In the genomic region with DNA sequence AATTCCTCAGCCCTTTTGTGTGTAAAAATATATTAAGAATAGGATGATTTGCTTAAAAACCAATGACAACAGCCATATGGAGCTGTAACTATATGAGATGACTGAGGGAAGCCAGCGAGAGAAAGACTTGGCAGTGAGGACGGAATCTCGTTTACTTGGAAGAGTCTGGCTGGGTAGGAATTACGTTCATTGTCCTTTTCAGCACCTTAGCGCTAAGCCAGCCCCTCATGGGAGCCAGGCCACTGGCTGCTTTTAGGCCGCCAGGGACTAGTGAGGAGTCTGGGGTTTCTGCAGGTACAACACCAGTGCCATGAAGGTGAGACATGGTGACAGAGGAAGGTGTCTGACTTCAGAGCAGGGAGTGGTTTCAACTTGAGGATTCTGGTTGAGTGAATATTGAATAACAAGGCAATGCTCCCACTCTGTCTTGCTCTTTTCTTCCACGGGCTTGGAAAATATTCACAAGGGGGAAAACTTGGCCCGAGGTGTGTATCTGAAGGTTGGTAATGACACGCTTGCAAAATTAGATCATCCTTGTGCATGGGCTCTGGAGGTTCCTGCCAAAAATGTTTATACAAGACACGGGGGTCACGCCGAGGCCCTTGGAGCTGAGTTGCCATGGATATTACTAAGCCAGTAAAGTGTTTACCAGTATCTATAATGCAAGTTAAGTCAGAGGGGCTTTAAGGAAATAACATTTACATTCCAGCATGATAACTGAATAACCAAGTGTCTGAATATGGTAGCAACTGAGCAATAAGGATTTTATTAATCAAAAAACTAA, we compare ENCODE assay signal across 13 cellular contexts. TPM values are rescaled to one million over a fixed set of nuclear protein-coding genes. Genes with fewer than 3 reads are reported as not detected.
DNase-seq lines count a peak whose midpoint lies in the region; ATAC-seq and TF ChIP-seq lines count a peak whose summit lies in the region.
"Had no signal": no experiment of that assay in that cellular context is flagged by ENCODE, and none has a peak within 500 bp of the region (broad histone marks: within the 10 kb centered on the region; RNA-seq: fewer than 3 reads in every experiment).

No MANE protein-coding gene starts in this region.

- H3K4me3 ChIP-seq in esophagus (ENCODE audit: low read depth in 1 of 2, low read length in 2 of 2) = no peak overlapping the region
- H3K4me3 ChIP-seq in muscle layer of duodenum (ENCODE audit: low read depth in 1 of 2, low read length in 2 of 2) = no peak overlapping the region
- H3K4me3 ChIP-seq in vagina = no peak overlapping the region

- H3K36me3 Mint-ChIP-seq in effector memory CD8-positive, alpha-beta T cell (ENCODE audit: insufficient read depth) = peaks cover 84% of the 10 kb centered on the region

- H3K9me3 Mint-ChIP-seq in effector memory CD8-positive, alpha-beta T cell = no peaks in the 10 kb centered on the region

- intact Hi-C loops in Right ventricle myocardium inferior (cut with DNase I) = no loop called here
- intact Hi-C loops in cardiac septum (cut with DNase I) = no loop called here
- intact Hi-C loops in vagina (cut with DNase I) = no loop called here

- peak overlapping the region in 1 of 2 donors; percentile 39 for H3K4me3 Mint-ChIP-seq in effector memory CD8-positive, alpha-beta T cell

- H3K27ac Mint-ChIP-seq in effector memory CD8-positive, alpha-beta T cell = no peak overlapping the region

- H3K36me3 ChIP-seq in esophagus (ENCODE audit: control insufficient read depth in 2 of 2, insufficient read depth in 2 of 2, low read length in 1 of 2) (peaks cover 6 to 16% of the 10 kb centered on the region in 2 donors), muscle layer of duodenum (ENCODE audit: control insufficient read depth in 1 of 2, insufficient read depth in 2 of 2, low read length in 2 of 2) (peaks cover 4 to 21% of the 10 kb centered on the region in 2 donors), vagina (peaks cover 0 to 12% of the 10 kb centered on the region in 2 donors)

- peak; percentile 32 for ATAC-seq in Right ventricle myocardium inferior
- no peak for ATAC-seq in HG03159 (IDR thresholded peaks at IDR 0.05; ENCODE audit: unreplicated experiment)
- no peak for ATAC-seq in effector memory CD8-positive, alpha-beta T cell (replicated peaks)

- H3K9me3 ChIP-seq in esophagus (ENCODE audit: control insufficient read depth in 2 of 2, insufficient read depth in 1 of 2, low read depth in 1 of 2, low read length in 1 of 2) (no peaks in the 10 kb centered on the region), muscle layer of duodenum (ENCODE audit: control insufficient read depth in 1 of 2, low read length in 2 of 2) (no peaks in the 10 kb centered on the region), vagina (no peaks in the 10 kb centered on the region)

- 57 to 67% methylated on average over 12 of the region's 12 CpGs for WGBS in esophagus, 2 donors

- peaks cover 10 to 14% of the 10 kb centered on the region in 2 donors for H3K4me1 ChIP-seq in esophagus (ENCODE audit: control insufficient read depth in 2 of 2, insufficient read depth in 2 of 2, low read length in 1 of 2)
- H3K4me1 ChIP-seq in muscle layer of duodenum (ENCODE audit: control insufficient read depth in 1 of 2, insufficient read depth in 2 of 2, low read length in 2 of 2) = peaks cover 11 to 49% of the 10 kb centered on the region in 2 donors
- H3K4me1 ChIP-seq in vagina = peaks cover 79% of the 10 kb centered on the region

- peak overlapping the region; percentile 45 to 52 for H3K27ac ChIP-seq in esophagus (ENCODE audit: low read depth in 2 of 2, low read length in 1 of 2)
- peak overlapping the region; percentile 72 for H3K27ac ChIP-seq in muscle layer of duodenum (ENCODE audit: low read length)
- H3K27ac ChIP-seq in vagina = peak overlapping the region; percentile 4
- H3K27ac ChIP-seq: HL-60 had no signal

- TF ChIP-seq CTCF in vagina (IDR thresholded peaks at IDR 0.05) = no peak

- DNase-seq in Right ventricle myocardium inferior (ENCODE audit: missing footprints) (no peak), cardiac septum (ENCODE audit: low spot score) (no peak), vagina (ENCODE audit: extremely low spot score in 2 of 2) (no peak)
- DNase-seq in effector memory CD8-positive, alpha-beta T cell = no peak
- DNase-seq in stimulated activated CD4-positive, alpha-beta T cell treated with anti-CD3 and anti-CD28 coated beads, Interleukin-1b, Interleukin-23, amount 100 ng/mL, for 48 hours = no peak
- DNase-seq: activated CD4-positive, alpha-beta T cell treated with anti-CD3 and anti-CD28 coated beads for 48 hours; activated naive CD4-positive, alpha-beta T cell treated with Interleukin-2 at 50 U/mL for 16 hours; effector CD8-positive, alpha-beta T cell; NCI-H226 had no signal

- TF ChIP-seq POLR2A in vagina (IDR thresholded peaks at IDR 0.05) = no peak

- peaks cover 52 to 79% of the 10 kb centered on the region in 2 donors for H3K4me1 Mint-ChIP-seq in effector memory CD8-positive, alpha-beta T cell (ENCODE audit: low read depth in 2 of 2)

- no peaks in the 10 kb centered on the region for H3K27me3 Mint-ChIP-seq in effector memory CD8-positive, alpha-beta T cell

- no peaks in the 10 kb centered on the region for H3K27me3 ChIP-seq in esophagus (ENCODE audit: control insufficient read depth in 1 of 2, insufficient read depth in 2 of 2, low read length in 2 of 2)
- H3K27me3 ChIP-seq in muscle layer of duodenum (ENCODE audit: low read depth, low read length) = no peaks in the 10 kb centered on the region
- no peaks in the 10 kb centered on the region for H3K27me3 ChIP-seq in vagina

RNA-seq across cellular contexts. Expression of a gene that starts 17.5 kb away (rescaled TPM):
- total RNA-seq in Right ventricle myocardium inferior (18.9 TPM), cardiac septum (25.3 TPM), vagina (85.4 TPM)
- 10 to 100 TPM; 20.6 to 36.2 TPM for polyA plus RNA-seq in esophagus

Comparison
In these comparisons a context has a peak if more than half of its experiments do, and no peak if none do; other contexts are left out.
1. H3K27ac ChIP-seq: peak in every context shown above with its lines; median percentile 72 in muscle layer of duodenum; 48 in esophagus; 4 in vagina.